ENCODE assay signal across 18 cellular contexts in genomic region chr10:114261116-114261515, GRCh38. TPM values are rescaled to one million over a fixed set of nuclear protein-coding genes. Genes with fewer than 3 reads are reported as not detected.
A peak's percentile ranks its signal among the peaks of the same experiment; 100 is the strongest.
DNase-seq lines count a peak whose midpoint lies in the region; ATAC-seq and TF ChIP-seq lines count a peak whose summit lies in the region.
"Had no signal": no experiment of that assay in that cellular context is flagged by ENCODE, and none has a peak within 500 bp of the region (broad histone marks: within the 10 kb centered on the region; RNA-seq: fewer than 3 reads in every experiment).

No MANE protein-coding gene starts in this region.

- no peak overlapping the region for H3K4me2 ChIP-seq in mesenchymal stem cell (ENCODE audit: low read length, poor library complexity, severe bottlenecking)

- no peaks in the 10 kb centered on the region for H3K79me1 ChIP-seq in mesenchymal stem cell (replicated peaks; ENCODE audit: low read length, poor library complexity, severe bottlenecking)

- H3K9me3 ChIP-seq in mesenchymal stem cell (ENCODE audit: control insufficient read depth, low read length): no peaks in the 10 kb centered on the region
- H3K9me3 ChIP-seq: Peyer's patch had no signal

- WGBS in mesenchymal stem cell: 2% methylated on average over 2 of the region's 2 CpGs

- H3K27ac Mint-ChIP-seq in osteocyte (ENCODE audit: unreplicated experiment): no peak overlapping the region
- H3K27ac Mint-ChIP-seq: stimulated activated naive CD8-positive, alpha-beta T cell treated with anti-CD3 and anti-CD28 coated beads, Interleukin-15, Interleukin-2, amounts not matched to agents 100 ng/mL and 50 ng/mL, for 24 hours had no signal

- peak overlapping the region in 1 of 2 experiments; percentile 65 for H3K18ac ChIP-seq in mesenchymal stem cell (ENCODE audit: low read depth in 1 of 2, low read length in 2 of 2)

- no peak overlapping the region for H2AK5ac ChIP-seq in mesenchymal stem cell (ENCODE audit: low read length, severe bottlenecking)

- H3K27ac ChIP-seq in mesenchymal stem cell (ENCODE audit: low read length, poor library complexity, severe bottlenecking): peak overlapping the region; percentile 14
- H3K27ac ChIP-seq: epithelial cell of prostate had no signal

- peak; percentile 75 for ATAC-seq in HG02870 (IDR thresholded peaks at IDR 0.05; ENCODE audit: unreplicated experiment)
- ATAC-seq in GM19395 (IDR thresholded peaks at IDR 0.05; ENCODE audit: unreplicated experiment): no peak

- H2BK15ac ChIP-seq in mesenchymal stem cell (ENCODE audit: low read depth, poor library complexity, severe bottlenecking): no peak overlapping the region

- no peaks in the 10 kb centered on the region for H3K36me3 ChIP-seq in mesenchymal stem cell (ENCODE audit: control insufficient read depth in 1 of 2, insufficient read depth in 2 of 2, low read depth in 1 of 2, low read length in 2 of 2)
- H3K36me3 ChIP-seq: Peyer's patch had no signal

- in situ Hi-C loops in astrocyte of the cerebellum (cut with HindIII; ENCODE audit: low sequenced_read_pairs): no loop called here

- H3K27me3 Mint-ChIP-seq in osteocyte (ENCODE audit: unreplicated experiment): no peaks in the 10 kb centered on the region
- H3K27me3 Mint-ChIP-seq: central memory CD8-positive, alpha-beta T cell; stimulated activated naive CD8-positive, alpha-beta T cell treated with anti-CD3 and anti-CD28 coated beads, Interleukin-15, Interleukin-2, amounts not matched to agents 100 ng/mL and 50 ng/mL, for 24 hours had no signal

- H3K23ac ChIP-seq in mesenchymal stem cell (ENCODE audit: low read length in 2 of 2): no peak overlapping the region

- H3K4me3 Mint-ChIP-seq in osteocyte (ENCODE audit: unreplicated experiment): no peak overlapping the region
- H3K4me3 Mint-ChIP-seq: CD8-positive, alpha-beta memory T cell; central memory CD8-positive, alpha-beta T cell; stimulated activated naive CD8-positive, alpha-beta T cell treated with anti-CD3 and anti-CD28 coated beads, Interleukin-15, Interleukin-2, amounts not matched to agents 100 ng/mL and 50 ng/mL, for 24 hours had no signal

- peaks cover 4% of the 10 kb centered on the region for H3K4me1 ChIP-seq in mesenchymal stem cell (ENCODE audit: control insufficient read depth, insufficient read depth, low read depth, low read length)
- H3K4me1 ChIP-seq: Peyer's patch had no signal

- H3K27me3 ChIP-seq in mesenchymal stem cell (ENCODE audit: control insufficient read depth in 1 of 2, insufficient read depth in 1 of 2, low read length in 2 of 2): no peaks in the 10 kb centered on the region
- H3K27me3 ChIP-seq: Peyer's patch had no signal

- H3K4me3 ChIP-seq in astrocyte of the cerebellum (ENCODE audit: low read depth, low read length) (no peak overlapping the region), mesenchymal stem cell (ENCODE audit: insufficient read depth in 1 of 2, low read depth in 1 of 2, low read length in 2 of 2) (no peak overlapping the region)
- H3K4me3 ChIP-seq: Peyer's patch had no signal

- H3K9me3 Mint-ChIP-seq in osteocyte (ENCODE audit: unreplicated experiment): no peaks in the 10 kb centered on the region
- H3K9me3 Mint-ChIP-seq: CD8-positive, alpha-beta memory T cell; central memory CD8-positive, alpha-beta T cell; stimulated activated naive CD8-positive, alpha-beta T cell treated with anti-CD3 and anti-CD28 coated beads, Interleukin-15, Interleukin-2, amounts not matched to agents 100 ng/mL and 50 ng/mL, for 24 hours had no signal

- H3K4ac ChIP-seq in mesenchymal stem cell (ENCODE audit: low read depth in 1 of 2, low read length in 2 of 2): no peak overlapping the region

- no peak overlapping the region for H2BK5ac ChIP-seq in mesenchymal stem cell (ENCODE audit: low read depth, low read length, poor library complexity, severe bottlenecking)

- no peak overlapping the region for H2AFZ ChIP-seq in mesenchymal stem cell (ENCODE audit: low read depth, low read length)

- DNase-seq in Daoy (ENCODE audit: low read depth): peak; percentile 77
- DNase-seq in astrocyte of the cerebellum (ENCODE audit: low read depth): peak; percentile 44
- peak; percentile 94 for DNase-seq in mesenchymal stem cell
- DNase-seq in osteocyte (ENCODE audit: extremely low spot score, unreplicated experiment): no peak
- no peak for DNase-seq in HPDE6-E6E7 (ENCODE audit: extremely low spot score)
- no peak for DNase-seq in KG1 (lab: John Stamatoyannopoulos, UW)
- DNase-seq: activated CD4-positive, alpha-beta T cell treated with anti-CD3 and anti-CD28 coated beads, Interleukin-2, amount 50 U/mL, for 4 hours; activated gamma-delta T cell treated with Interleukin-2 at 50 U/mL for 16 hours; CD8-positive, alpha-beta memory T cell; NCI-H1105 treated with DMSO at 0.1 percent for 48 hours; NCI-H510A treated with DMSO at 0.1 percent for 48 hours; Peyer's patch; T-helper 9 cell had no signal

- H4K8ac ChIP-seq in mesenchymal stem cell (ENCODE audit: low read length): no peak overlapping the region

- TF ChIP-seq CTCF in astrocyte of the cerebellum (IDR thresholded peaks at IDR 0.05; ENCODE audit: low read depth, low read length, missing control alignments) (no peak), osteocyte (IDR thresholded peaks at IDR 0.05) (no peak)

- H2BK120ac ChIP-seq in mesenchymal stem cell (ENCODE audit: low read depth, low read length): peak overlapping the region; percentile 71

- H3K4me1 Mint-ChIP-seq in osteocyte (ENCODE audit: unreplicated experiment): peaks cover 5% of the 10 kb centered on the region
- H3K4me1 Mint-ChIP-seq: central memory CD8-positive, alpha-beta T cell had no signal

- no peak overlapping the region for H3K14ac ChIP-seq in mesenchymal stem cell (ENCODE audit: low read length in 2 of 2)

- H2BK12ac ChIP-seq in mesenchymal stem cell (ENCODE audit: low read length in 2 of 2): peak overlapping the region; percentile 32 to 99

- H4K91ac ChIP-seq in mesenchymal stem cell (ENCODE audit: low read length): no peak overlapping the region

- peaks cover 2% of the 10 kb centered on the region for H3K36me3 Mint-ChIP-seq in osteocyte (ENCODE audit: unreplicated experiment)
- H3K36me3 Mint-ChIP-seq: CD8-positive, alpha-beta memory T cell had no signal

- H3K9ac ChIP-seq in mesenchymal stem cell (ENCODE audit: low read length): peak overlapping the region; percentile 50

RNA-seq across cellular contexts. Expression of gene VWA2, which starts 22.1 kb away (rescaled TPM):
- not detected in 2 replicates for total RNA-seq in Daoy (2014; rRNA removed; shearing (Covaris generic))
- 0.07 TPM for polyA plus RNA-seq in mesenchymal stem cell (2013, experiment 1 of 2)
- 0.12 TPM for polyA plus RNA-seq in mesenchymal stem cell (2013, experiment 2 of 2)
- total RNA-seq in osteocyte: not detected in 2 replicates
- total RNA-seq: CD8-positive, alpha-beta memory T cell had no signal
- polyA plus RNA-seq: CD8-positive, alpha-beta memory T cell had no signal

Comparison
In these comparisons a context has a peak if more than half of its experiments do, and no peak if none do; other contexts are left out.
1. DNase-seq: peak in Daoy (single experiment), astrocyte of the cerebellum (single experiment) and mesenchymal stem cell (single experiment); none in osteocyte (single experiment), HPDE6-E6E7 (single experiment) and KG1 (single experiment).